ENCODE assay signal across 16 cellular contexts in genomic region chr19:46654621-46655152, GRCh38. TPM values are rescaled to one million over a fixed set of nuclear protein-coding genes. Genes with fewer than 3 reads are reported as not detected.
DNase-seq lines count a peak whose midpoint lies in the region; ATAC-seq, FAIRE-seq and TF ChIP-seq lines count a peak whose summit lies in the region.
"Had no signal": no experiment of that assay in that cellular context is flagged by ENCODE, and none has a peak within 500 bp of the region (broad histone marks: within the 10 kb centered on the region; RNA-seq: fewer than 3 reads in every experiment).

No MANE protein-coding gene starts in this region.

- TF ChIP-seq CTCF in ascending aorta (IDR thresholded peaks at IDR 0.05), result no peak
- no peak for TF ChIP-seq CTCF in neural progenitor cell (IDR thresholded peaks at IDR 0.05)
- TF ChIP-seq CTCF in lower lobe of right lung (IDR thresholded peaks at IDR 0.05), result no peak

- H3K4me1 ChIP-seq in BLaER1 (peaks cover 22% of the 10 kb centered on the region), ascending aorta (peaks cover 19 to 43% of the 10 kb centered on the region in 2 donors), neural progenitor cell (peaks cover 21% of the 10 kb centered on the region), lower lobe of right lung (peaks cover 5% of the 10 kb centered on the region)

- H3K9me3 Mint-ChIP-seq in neural progenitor cell, result peaks cover 7% of the 10 kb centered on the region
- H3K9me3 Mint-ChIP-seq: activated naive CD8-positive, alpha-beta T cell treated with anti-CD3 and anti-CD28 coated beads, Interleukin-2, amount 10 ng/mL, durations not matched to agents 7 days and 5 days; natural killer cell treated with Interleukin-12 subunit alpha and Interleukin-12 subunit beta and Interleukin-15 and Interleukin-18, amount 100 ng/mL, for 72 hours had no signal

- H4K20me1 ChIP-seq in BLaER1, result no peaks in the 10 kb centered on the region
- H4K20me1 ChIP-seq in neural progenitor cell (ENCODE audit: low read depth), result peaks cover 8% of the 10 kb centered on the region

- H3K27ac Mint-ChIP-seq in neural progenitor cell, result peak overlapping the region; percentile 89
- H3K27ac Mint-ChIP-seq: activated naive CD8-positive, alpha-beta T cell treated with anti-CD3 and anti-CD28 coated beads, Interleukin-2, amount 10 ng/mL, durations not matched to agents 7 days and 5 days had no signal

- peaks cover 31% of the 10 kb centered on the region for H3K4me1 Mint-ChIP-seq in neural progenitor cell

- H3K9ac ChIP-seq in BLaER1, result no peak overlapping the region
- no peak overlapping the region for H3K9ac ChIP-seq in neural progenitor cell

- H3K9me3 ChIP-seq in BLaER1 (no peaks in the 10 kb centered on the region), ascending aorta (no peaks in the 10 kb centered on the region), neural progenitor cell (ENCODE audit: low read depth) (no peaks in the 10 kb centered on the region), lower lobe of right lung (no peaks in the 10 kb centered on the region)

- no peaks in the 10 kb centered on the region for H3K79me2 ChIP-seq in neural progenitor cell (ENCODE audit: low read depth)

- H3K4me3 ChIP-seq in BLaER1 (no peak overlapping the region), ascending aorta (peak overlapping the region; percentile 26 to 46), neural progenitor cell (no peak overlapping the region), lower lobe of right lung (no peak overlapping the region)

- no peak for FAIRE-seq in urothelium cell line (lab: Jason Lieb, UNC)

- H3K4me2 ChIP-seq in BLaER1, result peak overlapping the region; percentile 31
- peak overlapping the region; percentile 34 for H3K4me2 ChIP-seq in neural progenitor cell

- peak in 1 of 2 donors; percentile 80 for DNase-seq in ascending aorta (ENCODE audit: low spot score in 2 of 2)
- no peak for DNase-seq in left cardiac atrium
- DNase-seq in neural progenitor cell (ENCODE audit: low spot score), result peak; percentile 70
- DNase-seq in urothelium cell line (ENCODE audit: low spot score), result no peak
- no peak for DNase-seq in lower lobe of right lung
- DNase-seq: activated CD8-positive, alpha-beta memory T cell treated with anti-CD3 and anti-CD28 coated beads for 24 hours; activated naive CD8-positive, alpha-beta T cell treated with anti-CD3 and anti-CD28 coated beads, Interleukin-2, amount 10 ng/mL, durations not matched to agents 7 days and 5 days; DMS79; NCI-H1105 treated with DMSO at 0.1 percent for 48 hours; NCI-H82; stimulated activated CD4-positive, alpha-beta T cell treated with anti-CD3 and anti-CD28 coated beads, Interleukin-2, amount 100 ng/mL, for 24 hours; stimulated activated naive CD8-positive, alpha-beta T cell treated with anti-CD3 and anti-CD28 coated beads, Interleukin-15, Interleukin-2, amounts not matched to agents 100 U/mL and 50 U/mL, for 24 hours had no signal

- peaks cover 33% of the 10 kb centered on the region for H3F3A ChIP-seq in neural progenitor cell (ENCODE audit: low read depth)

- peaks cover 5% of the 10 kb centered on the region for H3K36me3 Mint-ChIP-seq in neural progenitor cell
- H3K36me3 Mint-ChIP-seq: activated naive CD8-positive, alpha-beta T cell treated with anti-CD3 and anti-CD28 coated beads, Interleukin-2, amount 10 ng/mL, durations not matched to agents 7 days and 5 days; natural killer cell treated with Interleukin-12 subunit alpha and Interleukin-12 subunit beta and Interleukin-15 and Interleukin-18, amount 100 ng/mL, for 72 hours had no signal

- no peak overlapping the region for H3K27ac ChIP-seq in BLaER1
- H3K27ac ChIP-seq in ascending aorta, result peak overlapping the region; percentile 88 to 92
- H3K27ac ChIP-seq in neural progenitor cell, result no peak overlapping the region
- no peak overlapping the region for H3K27ac ChIP-seq in lower lobe of right lung

- H3K4me3 Mint-ChIP-seq in neural progenitor cell, result peak overlapping the region; percentile 33
- H3K4me3 Mint-ChIP-seq: activated naive CD8-positive, alpha-beta T cell treated with anti-CD3 and anti-CD28 coated beads, Interleukin-2, amount 10 ng/mL, durations not matched to agents 7 days and 5 days; natural killer cell treated with Interleukin-12 subunit alpha and Interleukin-12 subunit beta and Interleukin-15 and Interleukin-18, amount 100 ng/mL, for 72 hours had no signal

- intact Hi-C loops in ascending aorta (cut with DNase I), result no loop called here
- intact Hi-C loops in left cardiac atrium (cut with DNase I), result no loop called here
- intact Hi-C loops in lower lobe of right lung (cut with DNase I), result no loop called here

- peaks cover 4% of the 10 kb centered on the region; the same call in 1 of the 2 replicates for H3K36me3 ChIP-seq in BLaER1
- H3K36me3 ChIP-seq in ascending aorta, result peaks cover 16 to 26% of the 10 kb centered on the region in 2 donors
- no peaks in the 10 kb centered on the region for H3K36me3 ChIP-seq in neural progenitor cell
- H3K36me3 ChIP-seq in lower lobe of right lung, result no peaks in the 10 kb centered on the region

- H2AFZ ChIP-seq in neural progenitor cell (replicated peaks), result no peak overlapping the region

- peaks cover 26% of the 10 kb centered on the region for H3K27me3 Mint-ChIP-seq in neural progenitor cell (ENCODE audit: insufficient read depth, low read depth)

- no peaks in the 10 kb centered on the region for H3K27me3 ChIP-seq in BLaER1
- no peaks in the 10 kb centered on the region for H3K27me3 ChIP-seq in ascending aorta
- peaks cover 52% of the 10 kb centered on the region for H3K27me3 ChIP-seq in neural progenitor cell
- peaks cover 47% of the 10 kb centered on the region for H3K27me3 ChIP-seq in lower lobe of right lung (ENCODE audit: low read depth)

- ATAC-seq in left cardiac atrium (peak; percentile 72 to 81), GM19397 (IDR thresholded peaks at IDR 0.05; ENCODE audit: unreplicated experiment) (no peak), HG03039 (IDR thresholded peaks at IDR 0.05; ENCODE audit: unreplicated experiment) (no peak), lower lobe of right lung (no peak)
- ATAC-seq: stimulated activated naive CD8-positive, alpha-beta T cell treated with anti-CD3 and anti-CD28 coated beads, Interleukin-15, Interleukin-2, amounts not matched to agents 100 U/mL and 50 U/mL, for 24 hours had no signal

RNA-seq across cellular contexts. Expression of gene DACT3, which starts 6.3 kb away (rescaled TPM):
- total RNA-seq in ascending aorta, result 104 TPM
- 10 to 100 TPM; 15.1 to 15.4 TPM for total RNA-seq in left cardiac atrium
- total RNA-seq in neural progenitor cell (ENCODE audit: low replicate concordance), result 0.75 and 2.2 TPM in 2 replicates
- 4.9 TPM for total RNA-seq in lower lobe of right lung

RNA-seq across cellular contexts. Expression of gene GNG8, which starts 18.7 kb away (rescaled TPM):
- total RNA-seq in ascending aorta, result not detected
- total RNA-seq in left cardiac atrium, result 1 to 10 TPM in 1 of 2 donors, not detected in 1; 5.2 TPM
- total RNA-seq in neural progenitor cell (ENCODE audit: low replicate concordance), result not detected in 2 replicates
- total RNA-seq in lower lobe of right lung, result not detected

RNA-seq across cellular contexts. Expression of gene PTGIR, which starts 29.8 kb away (rescaled TPM):
- 120 TPM for total RNA-seq in ascending aorta
- total RNA-seq in left cardiac atrium, result 10 to 100 TPM in 1 of 2 donors, 1 to 10 TPM in 1; 5.5 to 14.8 TPM
- not detected in 2 replicates for total RNA-seq in neural progenitor cell (ENCODE audit: low replicate concordance)
- 6.9 TPM for total RNA-seq in lower lobe of right lung

RNA-seq across cellular contexts. Expression of gene CALM3, which starts 53.6 kb away (rescaled TPM):
- total RNA-seq in ascending aorta (159 TPM), left cardiac atrium (100 to 1,000 TPM; 229 to 241 TPM), neural progenitor cell (ENCODE audit: low replicate concordance) (373 and 403 TPM in 2 replicates), lower lobe of right lung (155 TPM)

Comparison
In these comparisons a context has a peak if more than half of its experiments do, and no peak if none do; other contexts are left out.
1. H3K27ac ChIP-seq: peak in ascending aorta (2 of 2); none in BLaER1 (single experiment), neural progenitor cell (single experiment) and lower lobe of right lung (single experiment).
2. H3K4me3 ChIP-seq: peak in ascending aorta (2 of 2); none in BLaER1 (single experiment), neural progenitor cell (single experiment) and lower lobe of right lung (single experiment).
3. ATAC-seq: peak in left cardiac atrium (2 of 2); none in GM19397 (single experiment), HG03039 (single experiment) and lower lobe of right lung (0 of 2).